ENCODE assay signal across 5 cellular contexts in the genomic region with DNA sequence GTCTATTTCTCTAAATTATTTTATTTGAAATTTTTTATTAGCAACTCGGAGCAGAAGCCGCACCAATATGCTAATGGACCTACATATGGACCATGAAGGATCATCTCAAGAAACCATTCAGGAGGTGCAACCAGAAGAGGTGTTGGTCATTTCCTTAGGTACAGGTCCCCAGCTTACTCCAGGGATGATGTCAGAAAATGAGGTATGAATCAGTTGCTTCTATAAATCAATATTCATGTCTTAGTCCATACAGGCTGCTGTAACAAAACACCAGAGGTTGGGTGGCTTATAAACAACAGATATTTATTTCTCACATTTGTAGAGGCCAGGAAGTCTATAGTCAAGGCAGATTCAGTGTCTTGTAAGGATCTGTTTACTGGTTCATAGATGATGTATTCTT.
"Had no signal": no experiment of that assay in that cellular context is flagged by ENCODE, and none has a peak within 500 bp of the region (broad histone marks: within the 10 kb centered on the region; RNA-seq: fewer than 3 reads in every experiment).

No MANE protein-coding gene starts in this region.

- H3K4me1 Mint-ChIP-seq: GM23338 had no signal

- ATAC-seq: GM23338, K562 had no signal

- H3K27ac Mint-ChIP-seq: GM23338, H9 had no signal

- DNase-seq: H9, HCEC 1CT, IMR-90 had no signal

- H3K9me3 Mint-ChIP-seq: GM23338 had no signal

- H3K4me3 Mint-ChIP-seq: GM23338, H9 had no signal
